ENCODE assay signal across 8 cellular contexts in genomic region chr3:136758160-136759102, GRCh38. TPM values are rescaled to one million over a fixed set of nuclear protein-coding genes. Genes with fewer than 3 reads are reported as not detected.
DNase-seq lines count a peak whose midpoint lies in the region; ATAC-seq, FAIRE-seq and TF ChIP-seq lines count a peak whose summit lies in the region.
"Not testable (repeated sequence)": the region's sequence is repeated elsewhere in the genome, so short reads cannot be mapped to it uniquely, and the experiment has no call there.

No MANE protein-coding gene starts in this region.

- intact Hi-C loops in HepG2 (cut with micrococcal nuclease; ENCODE audit: unreplicated experiment) (loop anchor here (1.0 to 10.0 kb wide), 2 partner anchors 256 to 564 kb away; partner anchors contain the start of gene MSL2), sciatic nerve (cut with DNase I) (loop anchor here (5.0 to 10.0 kb wide), 3 partner anchors 34 to 256 kb away; no protein-coding TSS in a partner anchor)

- not testable (repeated sequence) for BruUV-seq in HepG2 (replicated peaks; lab: Mats Ljungman, UMichigan)

- FAIRE-seq in RCC 7860 (lab: Jason Lieb, UNC): peak; percentile 48
- peak; percentile 15 for FAIRE-seq in HepG2 (lab: Jason Lieb, UNC)

- not testable (repeated sequence) for H3K4me3 ChIP-seq in astrocyte of the cerebellum (ENCODE audit: low read depth, low read length); fibroblast of pulmonary artery (replicated peaks; ENCODE audit: low read depth, low read length); HepG2 (replicated peaks in 1 of 3; ENCODE audit: insufficient read depth in 1 of 3, low read depth in 2 of 3, low read length in 3 of 3)

- H3K4me1 ChIP-seq in HepG2 (ENCODE audit: insufficient read depth, low read length): peaks cover 10% of the 10 kb centered on the region

- not testable (repeated sequence) for H3K9ac ChIP-seq in HepG2 (ENCODE audit: insufficient read depth, low read depth, low read length)

- H3K79me2 ChIP-seq in HepG2 (ENCODE audit: insufficient read depth, low read length): not testable (repeated sequence)

- peak overlapping the region; percentile 70 for H2AFZ ChIP-seq in HepG2 (ENCODE audit: low read length)

- CTCF ChIA-PET in HepG2 (lab: Yijun Ruan, JAX; ENCODE audit: low intra/inter-chr PET ratio, low total read pairs): interaction anchor here (2.9 kb wide), 1 partner anchor 255 kb away, joined by 45 read pairs; no protein-coding TSS in a partner anchor

- TF ChIP-seq RAD21 in HepG2 (CRISPR knock-in tag; IDR thresholded peaks at IDR 0.05): peak; percentile 28; the same call in 1 of the 2 replicates

- in situ Hi-C loops in astrocyte of the cerebellum (cut with HindIII; ENCODE audit: low sequenced_read_pairs): loop anchor here (10.0 kb wide), 1 partner anchor 256 kb away; no protein-coding TSS in a partner anchor
- in situ Hi-C loops in HepG2 (cut with HindIII; ENCODE audit: extremely low pct_ligation_motif_present, low pct_unique_long_range_greater_than_20kb): loop anchor here (5.0 to 10.0 kb wide), 3 partner anchors 254 to 684 kb away; no protein-coding TSS in a partner anchor

- ATAC-seq in HepG2 (peak; percentile 46; the same call in 2 of the 3 replicates), sciatic nerve (peak; percentile 40)

- peak; percentile 51 for TF ChIP-seq CTCF in GM12872 (IDR thresholded peaks at IDR 0.05; ENCODE audit: insufficient read depth, low read depth, low read length)
- peak; percentile 80 for TF ChIP-seq CTCF in LNCAP (IDR thresholded peaks at IDR 0.05)
- peak; percentile 44 for TF ChIP-seq CTCF in astrocyte of the cerebellum (IDR thresholded peaks at IDR 0.05; ENCODE audit: low read depth, low read length, missing control alignments)
- peak; percentile 62 for TF ChIP-seq CTCF in fibroblast of pulmonary artery (IDR thresholded peaks at IDR 0.05; ENCODE audit: low read length, missing control alignments)
- TF ChIP-seq CTCF in HepG2 (CRISPR knock-in tag; IDR thresholded peaks at IDR 0.05): peak; percentile 66

- not testable (repeated sequence) for H3K36me3 ChIP-seq in HepG2 (replicated peaks in 1 of 2; ENCODE audit: control insufficient read depth in 1 of 2, insufficient read depth in 2 of 2, low read length in 2 of 2)

- 55% methylated on average over 20 of the region's 20 CpGs for WGBS in HepG2 (ENCODE audit: low lambda C conversion rate)

- not testable (repeated sequence) for H3K9me3 ChIP-seq in HepG2 (ENCODE audit: low read length)

- H3K27ac ChIP-seq in HepG2 (ENCODE audit: extremely low read length, insufficient read depth, low read length): not testable (repeated sequence)

- TF ChIP-seq EP300 in HepG2 (IDR thresholded peaks at IDR 0.05; ENCODE audit: low read depth in 2 of 2, low read length in 2 of 2); HepG2 (CRISPR knock-in tag; IDR thresholded peaks at IDR 0.05; ENCODE audit: borderline replicate concordance): not testable (repeated sequence)

- POLR2A ChIA-PET in HepG2 (lab: Yijun Ruan, JAX): not testable (repeated sequence)

- H3K27me3 ChIP-seq in HepG2 (ENCODE audit: control insufficient read depth in 1 of 2, insufficient read depth in 2 of 2, low read length in 2 of 2): not testable (repeated sequence)

- H4K20me1 ChIP-seq in HepG2 (ENCODE audit: insufficient read depth, low read length): not testable (repeated sequence)

- not testable (repeated sequence) for TF ChIP-seq POLR2A in HepG2 (IDR thresholded peaks at IDR 0.05; ENCODE audit: insufficient read depth in 1 of 2, low read depth in 2 of 2, low read length in 2 of 2)

- peak overlapping the region; percentile 50 for H3K4me2 ChIP-seq in HepG2 (ENCODE audit: low read depth, low read length)

- DNase-seq in AML-193 (lab: John Stamatoyannopoulos, UW) (peak; percentile 95), fibroblast of pulmonary artery (ENCODE audit: low read depth) (peak; percentile 59), HepG2 (ENCODE audit: low spot score) (peak; percentile 7)
- DNase-seq in RCC 7860 (ENCODE audit: low spot score); astrocyte of the cerebellum (ENCODE audit: low read depth); sciatic nerve (ENCODE audit: low spot score): not testable (repeated sequence)

TF ChIP-seq in HepG2, 621 proteins besides CTCF, POLR2A, EP300 and RAD21:
- TF ChIP-seq ZNF362 (CRISPR knock-in tag; IDR thresholded peaks at IDR 0.05; ENCODE audit: borderline replicate concordance) (0 out of 2 replicates have a peak, but pooled peaks have one; percentile 12), SMC3 (IDR thresholded peaks at IDR 0.05; ENCODE audit: low read length) (peak; percentile 71), TEAD3 (CRISPR knock-in tag; optimal IDR thresholded peaks at IDR 0.05; ENCODE audit: borderline replicate concordance) (peak; percentile 41), STAG1 (CRISPR knock-in tag; IDR thresholded peaks at IDR 0.05) (peak; percentile 88)
TF ChIP-seq in HepG2: peak in this region for 4; not testable (repeated sequence) for 617.

RNA-seq across cellular contexts. Expression of gene STAG1, which starts 6.3 kb away (rescaled TPM):
- total RNA-seq in HepG2 (2016; rRNA removed; fragmentation: Illumina TruSeq; extraction: Trizol) (25.9 and 37.8 TPM in 2 replicates), sciatic nerve (78.8 TPM)
- total RNA-seq in HepG2 (2016; cell fraction: cytosol; rRNA removed; fragmentation: Illumina TruSeq; extraction: Trizol; ENCODE audit: low read depth): 12.4 and 13.3 TPM in 2 replicates
- total RNA-seq in HepG2 (2016; cell fraction: insoluble cytoplasmic fraction; rRNA removed; fragmentation: Illumina TruSeq; extraction: Trizol): 27.2 and 38.3 TPM in 2 replicates
- total RNA-seq in HepG2 (2016; cell fraction: membrane; rRNA removed; fragmentation: Illumina TruSeq; extraction: Trizol): 13.0 and 13.7 TPM in 2 replicates
- total RNA-seq in HepG2 (2016; cell fraction: nucleus; rRNA removed; fragmentation: Illumina TruSeq; extraction: Trizol): 45.3 and 46.5 TPM in 2 replicates
- 5.8 and 6.2 TPM in 2 replicates for polyA plus RNA-seq in HepG2 (2011; rRNA removed)
- polyA plus RNA-seq in HepG2 (2011; cell fraction: cytosol; rRNA removed): 2.4 and 4.3 TPM in 2 replicates
- polyA plus RNA-seq in HepG2 (2011; cell fraction: nucleus; rRNA removed): 2.8 and 4.2 TPM in 2 replicates
- 7.8 and 8.7 TPM in 2 replicates for polyA plus RNA-seq in HepG2 (2012)
- 1.00 and 1.1 TPM in 2 replicates for polyA plus RNA-seq in HepG2 (2016; cell fraction: cytosol; fragmentation: Illumina TruSeq; extraction: Trizol; ENCODE audit: low read depth)
- polyA plus RNA-seq in HepG2 (2016; cell fraction: insoluble cytoplasmic fraction; fragmentation: Illumina TruSeq; extraction: Trizol; ENCODE audit: low read depth): 19.1 and 21.9 TPM in 2 replicates
- polyA plus RNA-seq in HepG2 (2016; cell fraction: membrane; fragmentation: Illumina TruSeq; extraction: Trizol; ENCODE audit: low read depth): 2.9 and 3.1 TPM in 2 replicates
- 16.1 and 16.2 TPM in 2 replicates for polyA plus RNA-seq in HepG2 (2016; cell fraction: nucleus; fragmentation: Illumina TruSeq; extraction: Trizol; ENCODE audit: insufficient read depth, low read depth)
- 5.2 and 17.2 TPM in 2 replicates for polyA minus RNA-seq in HepG2 (2011; rRNA and poly(A)+ RNA removed; ENCODE audit: low replicate concordance)
- 9.1 and 13.0 TPM in 2 replicates for polyA minus RNA-seq in HepG2 (2011; cell fraction: cytosol; rRNA and poly(A)+ RNA removed)
- polyA minus RNA-seq in HepG2 (2011; cell fraction: nucleus; rRNA and poly(A)+ RNA removed): 44.2 and 44.3 TPM in 2 replicates
